Comparison of ENCODE assay signal across 8 cellular contexts in genomic region chr12:79138872-79139271, GRCh38.
"Had no signal": no experiment of that assay in that cellular context is flagged by ENCODE, and none has a peak within 500 bp of the region (broad histone marks: within the 10 kb centered on the region; RNA-seq: fewer than 3 reads in every experiment).

No MANE protein-coding gene starts in this region.

- H3K36me3 ChIP-seq: HAP-1 had no signal

- H3K4me1 Mint-ChIP-seq: H9 had no signal

- H3K4me1 ChIP-seq: HAP-1 had no signal

- ATAC-seq: HCT116 had no signal

- DNase-seq: GM23248, GOT3, H7, H9, HCEC 1CT, HFFc6 had no signal

- H3K4me3 ChIP-seq: GM23248, HAP-1 had no signal

- H3K9ac ChIP-seq: GM23248 had no signal

- H3K4me3 Mint-ChIP-seq: H9, HFFc6 had no signal

- H3K27ac ChIP-seq: GM23248 had no signal

- H3K9me3 Mint-ChIP-seq: H9, HFFc6 had no signal

- H3K27ac Mint-ChIP-seq: H9, HFFc6 had no signal

- H3K9me3 ChIP-seq: HAP-1 had no signal

- H2AFZ ChIP-seq: GM23248 had no signal
